Comparison of ENCODE assay signal across 1 cellular context in genomic region chr17:30520882-30521281, GRCh38.
TF ChIP-seq lines count a peak whose summit lies in the region.

No MANE protein-coding gene starts in this region.

TF ChIP-seq in SK-N-SH treated with all-trans-retinoic acid at 6 μM for 48 hours, 23 proteins besides CTCF, POLR2A, EP300 and RAD21:
- TF ChIP-seq ISL1 (CRISPR knock-in tag; IDR thresholded peaks at IDR 0.05), result no peak
